ENCODE assay signal across 1 cellular context in the genomic region with DNA sequence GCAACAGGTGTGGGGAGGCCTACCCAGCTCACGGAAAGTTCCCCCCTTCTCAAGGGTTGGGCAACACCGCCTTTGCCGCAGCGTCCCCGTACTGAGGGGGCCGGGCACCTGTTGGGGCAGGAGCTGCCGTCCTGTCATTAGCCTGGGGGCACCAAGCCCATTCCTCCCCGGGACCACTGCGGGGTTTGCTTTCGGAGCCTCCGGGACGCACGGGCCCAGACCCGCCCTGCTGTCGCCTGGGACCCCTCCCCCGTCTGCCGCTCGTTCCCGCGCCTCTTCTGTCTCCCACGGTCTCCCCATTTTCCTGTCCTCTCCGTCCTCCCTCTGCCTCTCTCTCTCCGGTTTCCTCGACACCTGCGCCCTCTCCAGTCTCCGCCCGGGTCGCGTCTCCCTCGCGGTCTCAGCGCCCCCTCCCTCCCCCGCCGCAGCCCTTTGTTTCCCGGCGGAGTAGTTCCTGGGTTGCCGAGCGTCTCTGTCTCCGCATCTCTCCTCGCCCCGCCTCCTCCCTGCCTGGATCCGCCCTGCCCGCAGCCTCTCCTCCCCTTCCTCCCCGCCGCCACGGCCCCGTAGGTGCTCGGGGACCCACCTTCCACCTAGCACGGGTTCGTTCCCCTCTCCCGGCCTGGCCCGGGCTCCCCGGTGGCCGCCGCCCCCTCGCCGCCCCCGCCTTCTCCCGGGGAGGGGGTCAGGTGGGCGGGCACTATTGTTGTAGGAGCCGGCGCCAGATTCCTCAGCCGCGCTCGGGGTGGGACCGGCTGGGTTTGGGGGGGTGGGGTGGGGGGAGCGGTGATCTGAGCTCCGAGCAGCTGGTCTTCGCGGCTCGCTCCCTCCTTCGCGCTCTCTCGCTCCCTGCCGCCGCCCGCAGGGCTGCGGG.
TF ChIP-seq lines count a peak whose summit lies in the region.

TSS of gene CACNB3 (plus strand) at position 540 of the 874 bp plus-strand sequence. CDS start 434 bp downstream, outside the sequence.

TF ChIP-seq in K562, 482 proteins besides CTCF, POLR2A, EP300 and RAD21 (continued from another document):
- TF ChIP-seq, protein P1, sequence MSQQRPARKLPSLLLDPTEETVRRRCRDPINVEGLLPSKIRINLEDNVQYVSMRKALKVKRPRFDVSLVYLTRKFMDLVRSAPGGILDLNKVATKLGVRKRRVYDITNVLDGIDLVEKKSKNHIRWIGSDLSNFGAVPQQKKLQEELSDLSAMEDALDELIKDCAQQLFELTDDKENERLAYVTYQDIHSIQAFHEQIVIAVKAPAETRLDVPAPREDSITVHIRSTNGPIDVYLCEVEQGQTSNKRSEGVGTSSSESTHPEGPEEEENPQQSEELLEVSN (IDR thresholded peaks at IDR 0.05; ENCODE audit: borderline replicate concordance in 1 of 2, extremely low read depth in 1 of 2, insufficient read depth in 1 of 2, insufficient read length in 1 of 2, low read depth in 1 of 2, low read length in 1 of 2, poor library complexity in 1 of 2, severe bottlenecking in 1 of 2) = peak in 1 of 2 experiments; percentile 5
- TF ChIP-seq BCOR (IDR thresholded peaks at IDR 0.05) = peak; percentile 31; the same call in 1 of the 2 replicates
- no peak for TF ChIP-seq BRF2 (IDR thresholded peaks at IDR 0.05; ENCODE audit: borderline replicate concordance, insufficient read depth, insufficient read length)
- TF ChIP-seq ZNF41 (CRISPR knock-in tag; conservative IDR thresholded peaks at IDR 0.05) = no peak
- TF ChIP-seq KAT8 (IDR thresholded peaks at IDR 0.05; ENCODE audit: low read depth) = no peak
- TF ChIP-seq ZNF263 (CRISPR knock-in tag; IDR thresholded peaks at IDR 0.05; ENCODE audit: borderline replicate concordance) = peak; percentile 94
- TF ChIP-seq, protein P2, sequence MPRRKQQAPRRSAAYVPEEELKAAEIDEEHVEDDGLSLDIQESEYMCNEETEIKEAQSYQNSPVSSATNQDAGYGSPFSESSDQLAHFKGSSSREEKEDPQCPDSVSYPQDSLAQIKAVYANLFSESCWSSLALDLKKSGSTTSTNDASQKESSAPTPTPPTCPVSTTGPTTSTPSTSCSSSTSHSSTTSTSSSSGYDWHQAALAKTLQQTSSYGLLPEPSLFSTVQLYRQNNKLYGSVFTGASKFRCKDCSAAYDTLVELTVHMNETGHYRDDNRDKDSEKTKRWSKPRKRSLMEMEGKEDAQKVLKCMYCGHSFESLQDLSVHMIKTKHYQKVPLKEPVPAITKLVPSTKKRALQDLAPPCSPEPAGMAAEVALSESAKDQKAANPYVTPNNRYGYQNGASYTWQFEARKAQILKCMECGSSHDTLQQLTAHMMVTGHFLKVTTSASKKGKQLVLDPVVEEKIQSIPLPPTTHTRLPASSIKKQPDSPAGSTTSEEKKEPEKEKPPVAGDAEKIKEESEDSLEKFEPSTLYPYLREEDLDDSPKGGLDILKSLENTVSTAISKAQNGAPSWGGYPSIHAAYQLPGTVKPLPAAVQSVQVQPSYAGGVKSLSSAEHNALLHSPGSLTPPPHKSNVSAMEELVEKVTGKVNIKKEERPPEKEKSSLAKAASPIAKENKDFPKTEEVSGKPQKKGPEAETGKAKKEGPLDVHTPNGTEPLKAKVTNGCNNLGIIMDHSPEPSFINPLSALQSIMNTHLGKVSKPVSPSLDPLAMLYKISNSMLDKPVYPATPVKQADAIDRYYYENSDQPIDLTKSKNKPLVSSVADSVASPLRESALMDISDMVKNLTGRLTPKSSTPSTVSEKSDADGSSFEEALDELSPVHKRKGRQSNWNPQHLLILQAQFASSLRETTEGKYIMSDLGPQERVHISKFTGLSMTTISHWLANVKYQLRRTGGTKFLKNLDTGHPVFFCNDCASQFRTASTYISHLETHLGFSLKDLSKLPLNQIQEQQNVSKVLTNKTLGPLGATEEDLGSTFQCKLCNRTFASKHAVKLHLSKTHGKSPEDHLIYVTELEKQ (CRISPR knock-in tag; IDR thresholded peaks at IDR 0.05) = no peak
